In the genomic region with DNA sequence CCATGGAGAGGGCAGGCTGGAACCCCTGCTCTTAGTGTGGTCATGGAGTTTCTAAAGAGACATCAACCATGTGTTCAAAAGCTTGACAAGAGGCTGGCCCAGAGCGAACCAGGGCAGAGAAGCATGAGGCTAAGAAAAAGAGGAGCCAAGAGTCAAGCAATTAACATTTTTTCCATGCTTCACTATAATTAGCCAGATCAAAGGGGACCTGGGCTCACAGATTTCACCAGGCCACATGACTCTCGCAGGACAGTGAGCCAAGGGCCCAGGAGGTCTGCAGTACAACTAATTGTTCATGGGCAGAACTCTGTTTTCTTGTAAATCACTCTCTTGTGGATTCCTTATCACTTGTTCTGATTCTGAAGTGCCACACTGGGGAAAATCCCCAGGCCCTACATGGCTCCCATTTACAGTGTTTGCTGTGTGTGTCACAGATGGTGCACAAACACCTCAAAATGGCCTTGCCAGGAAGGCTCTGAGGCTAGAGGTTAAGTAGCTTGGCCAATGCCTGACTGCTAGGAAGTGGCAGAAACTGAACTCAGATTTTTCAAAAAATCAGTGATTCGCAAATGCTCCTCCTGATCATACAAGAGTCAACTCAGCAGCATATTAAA, we compare ENCODE assay signal across 1 cellular context.
TF ChIP-seq lines count a peak whose summit lies in the region.

No MANE protein-coding gene starts in this region.

TF ChIP-seq in GM12878, 131 proteins besides CTCF, POLR2A, EP300 and RAD21:
- no peak for TF ChIP-seq E2F8 (IDR thresholded peaks at IDR 0.05; ENCODE audit: low read depth, partially characterized antibody)
- no peak for TF ChIP-seq PAX8 (IDR thresholded peaks at IDR 0.05)
- no peak for TF ChIP-seq FOS (IDR thresholded peaks at IDR 0.05; ENCODE audit: borderline replicate concordance, extremely low read depth, insufficient read length)
- no peak for TF ChIP-seq CHD4 (IDR thresholded peaks at IDR 0.05)
- no peak for TF ChIP-seq YBX1 (IDR thresholded peaks at IDR 0.05)
- TF ChIP-seq TAF1 (IDR thresholded peaks at IDR 0.05; ENCODE audit: borderline replicate concordance, low read depth, low read length) = no peak
- TF ChIP-seq RELA (IDR thresholded peaks at IDR 0.05; ENCODE audit: borderline replicate concordance, partially characterized antibody) = no peak
- TF ChIP-seq NFYA (IDR thresholded peaks at IDR 0.05; ENCODE audit: borderline replicate concordance, low read depth, low read length) = no peak
- TF ChIP-seq, protein P1, sequence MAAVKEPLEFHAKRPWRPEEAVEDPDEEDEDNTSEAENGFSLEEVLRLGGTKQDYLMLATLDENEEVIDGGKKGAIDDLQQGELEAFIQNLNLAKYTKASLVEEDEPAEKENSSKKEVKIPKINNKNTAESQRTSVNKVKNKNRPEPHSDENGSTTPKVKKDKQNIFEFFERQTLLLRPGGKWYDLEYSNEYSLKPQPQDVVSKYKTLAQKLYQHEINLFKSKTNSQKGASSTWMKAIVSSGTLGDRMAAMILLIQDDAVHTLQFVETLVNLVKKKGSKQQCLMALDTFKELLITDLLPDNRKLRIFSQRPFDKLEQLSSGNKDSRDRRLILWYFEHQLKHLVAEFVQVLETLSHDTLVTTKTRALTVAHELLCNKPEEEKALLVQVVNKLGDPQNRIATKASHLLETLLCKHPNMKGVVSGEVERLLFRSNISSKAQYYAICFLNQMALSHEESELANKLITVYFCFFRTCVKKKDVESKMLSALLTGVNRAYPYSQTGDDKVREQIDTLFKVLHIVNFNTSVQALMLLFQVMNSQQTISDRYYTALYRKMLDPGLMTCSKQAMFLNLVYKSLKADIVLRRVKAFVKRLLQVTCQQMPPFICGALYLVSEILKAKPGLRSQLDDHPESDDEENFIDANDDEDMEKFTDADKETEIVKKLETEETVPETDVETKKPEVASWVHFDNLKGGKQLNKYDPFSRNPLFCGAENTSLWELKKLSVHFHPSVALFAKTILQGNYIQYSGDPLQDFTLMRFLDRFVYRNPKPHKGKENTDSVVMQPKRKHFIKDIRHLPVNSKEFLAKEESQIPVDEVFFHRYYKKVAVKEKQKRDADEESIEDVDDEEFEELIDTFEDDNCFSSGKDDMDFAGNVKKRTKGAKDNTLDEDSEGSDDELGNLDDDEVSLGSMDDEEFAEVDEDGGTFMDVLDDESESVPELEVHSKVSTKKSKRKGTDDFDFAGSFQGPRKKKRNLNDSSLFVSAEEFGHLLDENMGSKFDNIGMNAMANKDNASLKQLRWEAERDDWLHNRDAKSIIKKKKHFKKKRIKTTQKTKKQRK (IDR thresholded peaks at IDR 0.05; ENCODE audit: low read depth, low read length) = no peak
